29 cellular contexts compared by ENCODE assay signal in genomic region chr9:85685081-85685480, GRCh38.
"Had no signal": no experiment of that assay in that cellular context is flagged by ENCODE, and none has a peak within 500 bp of the region (broad histone marks: within the 10 kb centered on the region; RNA-seq: fewer than 3 reads in every experiment).

No MANE protein-coding gene starts in this region.

- H3K27me3 ChIP-seq: left lung, pancreas, sigmoid colon, tibial nerve, uterus had no signal

- H3K4me2 ChIP-seq: smooth muscle cell had no signal

- H3K27ac ChIP-seq: left lung, lower lobe of right lung, pancreas, prostate gland, sigmoid colon, tibial nerve, uterus had no signal

- H3K4me1 ChIP-seq: left lung, lower lobe of right lung, prostate gland, sigmoid colon, tibial nerve, uterus had no signal

- FAIRE-seq: kidney had no signal

- H3K4me3 ChIP-seq: left lung, lower lobe of right lung, pancreas, prostate gland, sigmoid colon, smooth muscle cell, tibial nerve, uterus had no signal

- H3K4me1 Mint-ChIP-seq: nephron; neural crest cell; stimulated activated naive CD8-positive, alpha-beta T cell treated with anti-CD3 and anti-CD28 coated beads, Interleukin-15, amount 100 ng/mL, for 72 hours had no signal

- ATAC-seq: left colon; left lung; lower lobe of right lung; naive thymus-derived CD8-positive, alpha-beta T cell; pancreas; right cardiac atrium; stimulated activated memory B cell treated with anti-CD40 and anti-IgM and Interleukin-4, amounts not matched to agents 10 μg/mL and 1 μg/mL and 100 μg/mL, for 72 hours; stimulated activated naive CD8-positive, alpha-beta T cell treated with anti-CD3 and anti-CD28 coated beads, Interleukin-15, amount 100 ng/mL, for 72 hours had no signal

- H3K4me3 Mint-ChIP-seq: naive thymus-derived CD8-positive, alpha-beta T cell; nephron; neural crest cell; stimulated activated memory B cell treated with anti-CD40 and anti-IgM and Interleukin-4, amounts not matched to agents 10 μg/mL and 1 μg/mL and 100 μg/mL, for 72 hours; stimulated activated naive CD8-positive, alpha-beta T cell treated with anti-CD3 and anti-CD28 coated beads, Interleukin-15, amount 100 ng/mL, for 72 hours; type B pancreatic cell had no signal

- DNase-seq: hippocampal formation; kidney; left colon; left lung; lower lobe of right lung; mammary epithelial cell; mesenchymal stem cell; naive thymus-derived CD8-positive, alpha-beta T cell; nucleus accumbens; pancreas; posterior cingulate gyrus; retina; right cardiac atrium; sigmoid colon; stimulated activated CD4-positive, alpha-beta T cell treated with anti-CD3 and anti-CD28 coated beads, Interleukin-1b, Interleukin-23, amount 100 ng/mL, for 48 hours; stimulated activated CD4-positive, alpha-beta T cell treated with anti-CD3 and anti-CD28 coated beads, Interleukin-2, amount 100 ng/mL, for 48 hours; stimulated activated CD4-positive, alpha-beta T cell treated with anti-CD3 and anti-CD28 coated beads, Interleukin-4, amount 100 ng/mL, for 4 hours; stimulated activated CD8-positive, alpha-beta memory T cell treated with anti-CD3 and anti-CD28 coated beads, Interleukin-4, amount 100 ng/mL, for 48 hours; stimulated activated naive CD4-positive, alpha-beta T cell treated with Interleukin-2 at 50 U/mL for 16 hours; stimulated activated naive CD8-positive, alpha-beta T cell treated with anti-CD3 and anti-CD28 coated beads, Interleukin-15, amount 100 ng/mL, for 72 hours; substantia nigra; uterus had no signal

- H3K9me3 Mint-ChIP-seq: stimulated activated memory B cell treated with anti-CD40 and anti-IgM and Interleukin-4, amounts not matched to agents 10 μg/mL and 1 μg/mL and 100 μg/mL, for 72 hours; stimulated activated naive CD8-positive, alpha-beta T cell treated with anti-CD3 and anti-CD28 coated beads, Interleukin-15, amount 100 ng/mL, for 72 hours had no signal

- H3K27me3 Mint-ChIP-seq: naive thymus-derived CD8-positive, alpha-beta T cell; stimulated activated memory B cell treated with anti-CD40 and anti-IgM and Interleukin-4, amounts not matched to agents 10 μg/mL and 1 μg/mL and 100 μg/mL, for 72 hours; stimulated activated naive CD8-positive, alpha-beta T cell treated with anti-CD3 and anti-CD28 coated beads, Interleukin-15, amount 100 ng/mL, for 72 hours; type B pancreatic cell had no signal

- H3K27ac Mint-ChIP-seq: naive thymus-derived CD8-positive, alpha-beta T cell; nephron; stimulated activated memory B cell treated with anti-CD40 and anti-IgM and Interleukin-4, amounts not matched to agents 10 μg/mL and 1 μg/mL and 100 μg/mL, for 72 hours; stimulated activated naive CD8-positive, alpha-beta T cell treated with anti-CD3 and anti-CD28 coated beads, Interleukin-15, amount 100 ng/mL, for 72 hours; type B pancreatic cell had no signal

- H3K36me3 ChIP-seq: pancreas, prostate gland, sigmoid colon, uterus had no signal

- H3K9me3 ChIP-seq: left lung, lower lobe of right lung, pancreas, prostate gland, sigmoid colon, tibial nerve, uterus had no signal
